15 cellular contexts compared by ENCODE assay signal in the genomic region with DNA sequence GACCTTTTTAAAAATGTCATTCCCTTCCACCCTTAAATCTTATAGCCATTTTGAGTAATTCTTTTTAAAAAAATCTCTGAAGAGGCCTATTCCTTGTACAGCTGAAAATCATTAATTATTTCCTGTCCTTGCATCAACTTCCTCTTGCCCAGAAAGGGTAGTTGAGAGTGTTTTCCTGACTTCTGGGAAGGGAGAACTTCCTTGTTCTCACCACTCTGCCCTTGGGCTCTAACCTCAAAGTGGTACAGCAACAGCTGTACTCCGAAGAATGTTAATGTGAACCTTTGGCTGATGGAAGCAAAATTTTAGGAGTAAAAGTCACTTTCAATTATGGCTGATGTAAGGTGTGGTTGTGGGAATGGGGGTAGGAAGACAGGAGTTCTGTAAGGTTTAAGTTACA. TPM values are rescaled to one million over a fixed set of nuclear protein-coding genes. Genes with fewer than 3 reads are reported as not detected.
DNase-seq lines count a peak whose midpoint lies in the region; ATAC-seq and TF ChIP-seq lines count a peak whose summit lies in the region.
"Had no signal": no experiment of that assay in that cellular context is flagged by ENCODE, and none has a peak within 500 bp of the region (broad histone marks: within the 10 kb centered on the region; RNA-seq: fewer than 3 reads in every experiment).

No MANE protein-coding gene starts in this region.

- intact Hi-C loops in vagina (cut with DNase I), result no loop called here

- no peak for TF ChIP-seq CTCF in vagina (IDR thresholded peaks at IDR 0.05)

- ATAC-seq in esophagus mucosa (peak; percentile 59), GM19328 (IDR thresholded peaks at IDR 0.05; ENCODE audit: unreplicated experiment) (no peak), HG03439 (IDR thresholded peaks at IDR 0.05; ENCODE audit: unreplicated experiment) (no peak), HG03175 (IDR thresholded peaks at IDR 0.05; ENCODE audit: unreplicated experiment) (no peak)
- ATAC-seq: activated naive CD4-positive, alpha-beta T cell treated with anti-CD3 and anti-CD28 coated beads, Interleukin-2, amount 50 U/mL, for 72 hours; T-cell had no signal

- DNase-seq in CD1c-positive myeloid dendritic cell (ENCODE audit: extremely low spot score), result peak; percentile 40
- peak; percentile 48 to 53 for DNase-seq in NOMO-1 (lab: John Stamatoyannopoulos, UW; ENCODE audit: unreplicated experiment in 2 of 2)
- DNase-seq in medulla oblongata (ENCODE audit: extremely low spot score), result peak; percentile 18
- no peak for DNase-seq in vagina (ENCODE audit: extremely low spot score in 2 of 2)
- DNase-seq: NCI-H187, NCI-H82, stomach, T-cell had no signal

- H3K4me3 ChIP-seq in vagina, result no peak overlapping the region
- H3K4me3 ChIP-seq: stomach had no signal

- H3K4me1 ChIP-seq in vagina, result no peaks in the 10 kb centered on the region
- H3K4me1 ChIP-seq: stomach had no signal

- no peaks in the 10 kb centered on the region for H3K9me3 ChIP-seq in vagina
- H3K9me3 ChIP-seq: stomach had no signal

- no peaks in the 10 kb centered on the region for H3K36me3 ChIP-seq in vagina
- H3K36me3 ChIP-seq: stomach had no signal

- H3K27me3 ChIP-seq in vagina, result no peaks in the 10 kb centered on the region
- H3K27me3 ChIP-seq: stomach had no signal

- H3K27ac ChIP-seq in vagina, result no peak overlapping the region
- H3K27ac ChIP-seq: C4-2B had no signal

- no peak for TF ChIP-seq POLR2A in vagina (IDR thresholded peaks at IDR 0.05)

RNA-seq across cellular contexts. Expression of gene FABP2, which starts 15.1 kb away (rescaled TPM):
- total RNA-seq in esophagus mucosa (not detected), vagina (not detected)
- total RNA-seq: activated naive CD4-positive, alpha-beta T cell treated with anti-CD3 and anti-CD28 coated beads, Interleukin-2, amount 50 U/mL, for 72 hours; progenitor cell of endocrine pancreas; T-cell had no signal

Comparison
In these comparisons a context has a peak if more than half of its experiments do, and no peak if none do; other contexts are left out.
1. DNase-seq: peak in CD1c-positive myeloid dendritic cell (single experiment), NOMO-1 (2 of 2) and medulla oblongata (single experiment); none in vagina (0 of 2).